Comparison of ENCODE assay signal across 8 cellular contexts in the genomic region with DNA sequence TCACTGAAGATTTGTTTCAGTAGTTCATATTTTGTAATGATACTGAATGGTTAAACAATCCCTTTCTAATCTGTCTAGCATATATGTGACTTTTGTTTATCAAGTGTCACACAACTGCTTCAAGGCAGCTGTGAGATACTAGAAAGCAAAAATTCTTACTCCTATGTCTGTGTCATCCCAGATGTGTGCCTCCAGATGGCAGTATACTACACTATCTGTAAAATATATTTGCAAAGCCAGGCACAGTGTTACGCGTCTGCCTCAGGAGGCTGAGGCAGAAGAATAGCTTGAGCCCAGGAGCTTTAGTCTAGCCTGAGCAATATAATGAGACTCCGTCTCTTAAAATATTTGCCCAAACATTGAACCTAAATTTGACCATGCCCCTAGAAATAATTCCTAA. TPM values are rescaled to one million over a fixed set of nuclear protein-coding genes. Genes with fewer than 3 reads are reported as not detected.
DNase-seq lines count a peak whose midpoint lies in the region; ATAC-seq and TF ChIP-seq lines count a peak whose summit lies in the region.

No MANE protein-coding gene starts in this region.

- no peaks in the 10 kb centered on the region for H3K4me1 ChIP-seq in SJCRH30

- peak; percentile 60 for ATAC-seq in Right ventricle myocardium inferior
- peak; percentile 49 for ATAC-seq in HG03060 (IDR thresholded peaks at IDR 0.05; ENCODE audit: low read depth, unreplicated experiment)
- ATAC-seq in HG03045 (IDR thresholded peaks at IDR 0.05; ENCODE audit: unreplicated experiment): no peak

- H3K27me3 ChIP-seq in SJCRH30: no peaks in the 10 kb centered on the region

- H3K9me3 ChIP-seq in SJCRH30 (replicated peaks): no peaks in the 10 kb centered on the region

- no peaks in the 10 kb centered on the region for H3K36me3 Mint-ChIP-seq in chondrocyte (ENCODE audit: low read depth)

- H3K4me3 Mint-ChIP-seq in chondrocyte (ENCODE audit: unreplicated experiment): no peak overlapping the region

- intact Hi-C loops in Right ventricle myocardium inferior (cut with DNase I): no loop called here
- intact Hi-C loops in cardiac septum (cut with DNase I): no loop called here

- DNase-seq in Right ventricle myocardium inferior (ENCODE audit: missing footprints) (no peak), cardiac septum (ENCODE audit: low spot score) (no peak), SJCRH30 (peak; percentile 8 to 35), chondrocyte (ENCODE audit: low spot score) (no peak), medulla oblongata (ENCODE audit: extremely low spot score) (peak; percentile 35)
- no peak for DNase-seq in NK-92 treated with Interleukin-12 subunit alpha and Interleukin-12 subunit beta, amount 100 ng/mL, for 24 hours (lab: John Stamatoyannopoulos, UW)

- H3K27me3 Mint-ChIP-seq in chondrocyte (ENCODE audit: low read depth): no peaks in the 10 kb centered on the region

- H3K4me3 ChIP-seq in SJCRH30: no peak overlapping the region

- H3K36me3 ChIP-seq in SJCRH30: no peaks in the 10 kb centered on the region

- H3K9me3 Mint-ChIP-seq in chondrocyte (ENCODE audit: low read depth): no peaks in the 10 kb centered on the region

- H3K4me1 Mint-ChIP-seq in chondrocyte (ENCODE audit: low read depth): peaks cover 5% of the 10 kb centered on the region

- TF ChIP-seq CTCF in chondrocyte (IDR thresholded peaks at IDR 0.05): peak; percentile 80

- H3K27ac ChIP-seq in SJCRH30: no peak overlapping the region

- H3K27ac Mint-ChIP-seq in chondrocyte (ENCODE audit: unreplicated experiment): no peak overlapping the region

RNA-seq across cellular contexts. Expression of a gene that starts 4.0 kb away (rescaled TPM):
- total RNA-seq in Right ventricle myocardium inferior (0.19 TPM), cardiac septum (0.35 TPM), chondrocyte (0.94 to 1.8 TPM (median 1.7 TPM) in 3 replicates)
- total RNA-seq in SJCRH30 (2014; rRNA removed; shearing (Covaris generic)): 2.2 and 2.7 TPM in 2 replicates

Comparison
In these comparisons a context has a peak if more than half of its experiments do, and no peak if none do; other contexts are left out.
1. DNase-seq: peak in SJCRH30 (2 of 2) and medulla oblongata (single experiment); none in Right ventricle myocardium inferior (single experiment), cardiac septum (single experiment), chondrocyte (single experiment) and NK-92 treated with Interleukin-12 subunit alpha and Interleukin-12 subunit beta, amount 100 ng/mL, for 24 hours (single experiment).